In the genomic region with DNA sequence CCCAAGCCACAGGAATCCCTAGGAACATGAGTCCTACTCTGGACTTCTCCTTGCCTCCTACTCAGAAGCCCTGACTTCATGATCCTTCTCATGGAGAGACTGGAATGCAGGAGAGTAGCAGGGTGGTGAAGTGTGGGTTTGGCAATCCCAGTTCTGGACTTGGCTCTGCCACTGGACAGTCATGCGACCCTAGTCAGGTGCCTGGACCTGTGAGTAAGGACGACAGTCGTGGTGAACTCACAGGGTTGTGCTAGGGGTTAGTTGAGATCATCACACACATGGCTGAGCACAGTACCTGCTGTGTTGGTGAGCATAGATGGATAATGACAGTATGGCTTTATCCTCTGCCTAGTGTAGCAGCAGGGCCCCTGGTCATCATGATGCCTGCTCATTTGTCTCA, we compare ENCODE assay signal across 25 cellular contexts.
DNase-seq lines count a peak whose midpoint lies in the region; FAIRE-seq and TF ChIP-seq lines count a peak whose summit lies in the region.
"Had no signal": no experiment of that assay in that cellular context is flagged by ENCODE, and none has a peak within 500 bp of the region (broad histone marks: within the 10 kb centered on the region; RNA-seq: fewer than 3 reads in every experiment).

No MANE protein-coding gene starts in this region.

- H2AFZ ChIP-seq in osteoblast (ENCODE audit: low read length), result no peak overlapping the region

- peaks cover 11% of the 10 kb centered on the region for H3K27me3 ChIP-seq in osteoblast (ENCODE audit: insufficient read depth, low read length)
- H3K27me3 ChIP-seq: BLaER1 treated with 17β-estradiol and CSF1 and Interleukin-3, amounts not matched to agents 10 nM and 100 nM had no signal

- no peak overlapping the region for H3K4me3 ChIP-seq in coronary artery
- no peak overlapping the region for H3K4me3 ChIP-seq in osteoblast (ENCODE audit: insufficient read depth, low read length)
- H3K4me3 ChIP-seq: BLaER1 treated with 17β-estradiol and CSF1 and Interleukin-3, amounts not matched to agents 10 nM and 100 nM; SK-N-MC had no signal

- no peaks in the 10 kb centered on the region for H3K36me3 ChIP-seq in osteoblast (ENCODE audit: insufficient read depth, low read length)

- H4K20me1 ChIP-seq in osteoblast (ENCODE audit: insufficient read depth, low read length), result no peaks in the 10 kb centered on the region

- DNase-seq in Caki2 (ENCODE audit: low read depth) (peak; percentile 14), HT1080 (ENCODE audit: low read depth) (peak; percentile 20), coronary artery (ENCODE audit: low spot score) (peak; percentile 50), kidney tubule cell (ENCODE audit: low spot score) (peak; percentile 98), NCI-H2029 (lab: John Stamatoyannopoulos, UW) (no peak), HTR-8/SVneo (ENCODE audit: insufficient read length, low spot score) (no peak), osteoblast (ENCODE audit: insufficient read length, low spot score, missing footprints) (no peak)
- no peak for DNase-seq in NK-92 treated with Interleukin-12 subunit alpha and Interleukin-12 subunit beta, amount 100 ng/mL, for 24 hours (lab: John Stamatoyannopoulos, UW)
- DNase-seq: CD4-positive, alpha-beta memory T cell; DND-41; MV-4-11; NCI-H1105 treated with DMSO at 0.1 percent for 48 hours; NCI-H1694; NCI-H2081 treated with DMSO at 0.1 percent for 48 hours; NCI-H2171 treated with DMSO at 0.1 percent for 48 hours; RPMI8226; SHP77 treated with DMSO at 0.1 percent for 48 hours; SW 1271 had no signal

- no peak for FAIRE-seq in HTR-8/SVneo (lab: Jason Lieb, UNC)
- FAIRE-seq: GM12891, GM18507, H1 had no signal

- no peaks in the 10 kb centered on the region for H3K4me1 ChIP-seq in osteoblast (ENCODE audit: insufficient read depth, low read length)
- H3K4me1 ChIP-seq: Caco-2 had no signal

- no peaks in the 10 kb centered on the region for H3K9me3 ChIP-seq in osteoblast (ENCODE audit: low read depth, low read length)
- H3K9me3 ChIP-seq: Caco-2 had no signal

- H3K79me2 ChIP-seq in osteoblast (ENCODE audit: insufficient read depth, low read length), result no peaks in the 10 kb centered on the region

- in situ Hi-C loops in Caki2 (cut with HindIII; ENCODE audit: low pct_unique_long_range_greater_than_20kb, low sequenced_read_pairs), result no loop called here

- H3K4me2 ChIP-seq in osteoblast (ENCODE audit: insufficient read depth, low read length), result no peak overlapping the region
- H3K4me2 ChIP-seq: KMS-11 had no signal

- H3K27ac ChIP-seq in coronary artery (no peak overlapping the region), osteoblast (ENCODE audit: low read depth, low read length) (no peak overlapping the region)
- H3K27ac ChIP-seq: BLaER1 treated with 17β-estradiol and CSF1 and Interleukin-3, amounts not matched to agents 10 nM and 100 nM; KMS-11; SK-N-MC had no signal

- no peak for TF ChIP-seq CTCF in coronary artery (IDR thresholded peaks at IDR 0.05)
- no peak for TF ChIP-seq CTCF in osteoblast (IDR thresholded peaks at IDR 0.05; ENCODE audit: extremely low read depth, low read depth, low read length)

Comparison
In these comparisons a context has a peak if more than half of its experiments do, and no peak if none do; other contexts are left out.
1. DNase-seq: peak in Caki2 (single experiment), HT1080 (single experiment), coronary artery (single experiment) and kidney tubule cell (single experiment); none in NCI-H2029 (single experiment), NK-92 treated with Interleukin-12 subunit alpha and Interleukin-12 subunit beta, amount 100 ng/mL, for 24 hours (single experiment), HTR-8/SVneo (single experiment) and osteoblast (single experiment).